Comparison of ENCODE assay signal across 8 cellular contexts in genomic region chr1:153670859-153671622, GRCh38. TPM values are rescaled to one million over a fixed set of nuclear protein-coding genes. Genes with fewer than 3 reads are reported as not detected.
A peak's percentile ranks its signal among the peaks of the same experiment; 100 is the strongest.
DNase-seq lines count a peak whose midpoint lies in the region; ATAC-seq, FAIRE-seq and TF ChIP-seq lines count a peak whose summit lies in the region.

Gene ILF2 (minus strand): TSS chr1:153670993. CDS start chr1:153670922, 71 bp downstream.

- H3K4me1 ChIP-seq in keratinocyte (ENCODE audit: control insufficient read depth, extremely low read depth, insufficient read depth, low read length): peaks cover 10% of the 10 kb centered on the region

- no peaks in the 10 kb centered on the region for H3K27me3 ChIP-seq in keratinocyte (ENCODE audit: control insufficient read depth, extremely low read depth, insufficient read depth, low read length)

- H3K27ac ChIP-seq in keratinocyte (ENCODE audit: control insufficient read depth, insufficient read depth, low read length): peak within 1 kb of the TSS; percentile 91

- peak within 1 kb of the TSS; percentile 85 for H2AFZ ChIP-seq in keratinocyte (ENCODE audit: control insufficient read depth, low read length)

- ATAC-seq in GM19025 (IDR thresholded peaks at IDR 0.05; ENCODE audit: low read depth, unreplicated experiment) (peak; percentile 90), HG03342 (IDR thresholded peaks at IDR 0.05; ENCODE audit: unreplicated experiment) (peak; percentile 87)

- peaks cover 14 to 39% of the 10 kb centered on the region in 2 experiments for H3K36me3 ChIP-seq in keratinocyte (ENCODE audit: control insufficient read depth in 2 of 2, extremely low read depth in 1 of 2, insufficient read depth in 2 of 2, low read length in 2 of 2)

- DNase-seq in AG20443 (ENCODE audit: low spot score) (peak; percentile 97), NCI-H345 treated with DMSO at 0.1 percent for 48 hours (lab: John Stamatoyannopoulos, UW; ENCODE audit: unreplicated experiment) (peak; percentile 100), cerebellar nuclear complex (lab: John Stamatoyannopoulos, UW) (peak; percentile 79 to 95), keratinocyte (ENCODE audit: low read depth, low spot score) (peak; percentile 100)
- DNase-seq in activated CD4-positive, CD25-positive, alpha-beta regulatory T cell treated with anti-CD3 and anti-CD28 coated beads, Interleukin-2, amount 50 U/mL, for 16 hours (ENCODE audit: low read depth, low spot score): peak; percentile 91
- DNase-seq in stimulated activated CD4-positive, alpha-beta T cell treated with anti-CD3 and anti-CD28 coated beads, Interleukin-15, amount 100 ng/mL, for 1 hour (ENCODE audit: low read depth in 1 of 2, low spot score in 1 of 2): peak; percentile 92

- H3K4me3 ChIP-seq in keratinocyte (ENCODE audit: control insufficient read depth in 2 of 3, extremely low read depth in 1 of 3, insufficient read depth in 2 of 3, low read depth in 1 of 3, low read length in 3 of 3): peak within 1 kb of the TSS; percentile 94 to 100 (median 96)

- H3K9me3 ChIP-seq in keratinocyte (ENCODE audit: control insufficient read depth, low read depth, low read length): no peaks in the 10 kb centered on the region

- H3K9me1 ChIP-seq in keratinocyte (ENCODE audit: control insufficient read depth, extremely low read depth, insufficient read depth, low read length): no peaks in the 10 kb centered on the region

- H3K79me2 ChIP-seq in keratinocyte (ENCODE audit: control insufficient read depth, insufficient read depth, low read length): peaks cover 34% of the 10 kb centered on the region

- peak; percentile 9 to 37 (median 13) for TF ChIP-seq CTCF in keratinocyte (optimal IDR thresholded peaks at IDR 0.05 in 1 of 3, IDR thresholded peaks at IDR 0.05 in 1 of 3, conservative IDR thresholded peaks at IDR 0.05 in 1 of 3; ENCODE audit: extremely low read depth in 1 of 3, insufficient read depth in 2 of 3, low read length in 3 of 3)

- H3K4me2 ChIP-seq in keratinocyte (ENCODE audit: control insufficient read depth, extremely low read depth, insufficient read depth, low read depth, low read length): peak within 1 kb of the TSS; percentile 98

- H3K9ac ChIP-seq in keratinocyte (ENCODE audit: control insufficient read depth, extremely low read depth, insufficient read depth, low read length): peak within 1 kb of the TSS; percentile 98

- FAIRE-seq in keratinocyte (lab: Jason Lieb, UNC): peak; percentile 92

- dilution Hi-C loops in keratinocyte (cut with MboI; ENCODE audit: extremely low pct_ligation_motif_present, low sequenced_read_pairs): no loop called here

- H4K20me1 ChIP-seq in keratinocyte (ENCODE audit: control insufficient read depth, extremely low read depth, insufficient read depth, low read length): no peaks in the 10 kb centered on the region

RNA-seq across cellular contexts. Expression of gene ILF2, which starts in this region (rescaled TPM):
- 185 to 256 TPM (median 232 TPM) in 3 replicates for polyA plus RNA-seq in keratinocyte
- polyA plus RNA-seq in keratinocyte (2011; ENCODE audit: low read depth): 32.8 TPM
- 153 and 238 TPM in 2 replicates for polyA plus RNA-seq in keratinocyte (2011; cell fraction: cytosol; rRNA removed)
- polyA plus RNA-seq in keratinocyte (2011; cell fraction: nucleus; rRNA removed): 130 and 150 TPM in 2 replicates
- 118 and 148 TPM in 2 replicates for polyA plus RNA-seq in keratinocyte (2012; ENCODE audit: low replicate concordance)
- 137 to 170 TPM (median 153 TPM) in 3 replicates for polyA minus RNA-seq in keratinocyte
- polyA minus RNA-seq in keratinocyte (2011; cell fraction: cytosol; rRNA and poly(A)+ RNA removed): 96.1 TPM
- 41.5 and 67.6 TPM in 2 replicates for polyA minus RNA-seq in keratinocyte (2011; cell fraction: nucleus; rRNA and poly(A)+ RNA removed)

Comparison
In these comparisons a context has a peak if more than half of its experiments do, and no peak if none do; other contexts are left out.
1. Peak in every context shown above with its lines: DNase-seq, ATAC-seq, H3K4me3 ChIP-seq and H3K27ac ChIP-seq.